19 cellular contexts compared by ENCODE assay signal in the genomic region with DNA sequence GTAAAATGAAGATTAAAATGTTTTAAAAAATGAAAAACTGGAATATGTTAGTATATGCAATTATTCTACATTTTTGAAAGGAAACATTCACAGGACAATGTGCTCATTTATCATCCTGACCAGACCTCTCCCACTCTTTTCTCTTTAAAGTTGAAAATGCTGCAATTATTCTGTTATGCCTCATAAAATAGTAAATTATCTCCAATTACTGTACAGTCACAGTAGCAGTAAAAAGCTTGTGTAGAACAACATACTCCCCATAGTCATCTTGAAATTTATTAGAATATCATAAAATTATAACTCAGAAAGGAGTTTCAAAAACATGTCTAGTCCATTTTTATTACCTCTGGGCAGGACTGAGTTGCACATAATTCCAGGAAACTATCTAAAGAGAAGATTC.
DNase-seq lines count a peak whose midpoint lies in the region; FAIRE-seq and TF ChIP-seq lines count a peak whose summit lies in the region.
"Had no signal": no experiment of that assay in that cellular context is flagged by ENCODE, and none has a peak within 500 bp of the region (broad histone marks: within the 10 kb centered on the region; RNA-seq: fewer than 3 reads in every experiment).

No MANE protein-coding gene starts in this region.

- no peaks in the 10 kb centered on the region for H3K9me3 ChIP-seq in tibial nerve
- H3K9me3 ChIP-seq: BLaER1 treated with 17β-estradiol and CSF1 and Interleukin-3, amounts not matched to agents 10 nM and 100 nM had no signal

- no peaks in the 10 kb centered on the region for H3K36me3 ChIP-seq in tibial nerve

- H3K4me1 Mint-ChIP-seq in activated CD4-positive, alpha-beta T cell treated with anti-CD3 and anti-CD28 coated beads, Interleukin-2, amount 10 ng/mL, durations not matched to agents 24 days and 14 days: no peaks in the 10 kb centered on the region
- H3K4me1 Mint-ChIP-seq in glutamatergic neuron (ENCODE audit: low read depth, unreplicated experiment): peaks cover 4% of the 10 kb centered on the region
- H3K4me1 Mint-ChIP-seq: CD4-positive, CD25-positive, alpha-beta regulatory T cell had no signal

- FAIRE-seq in endometrium (lab: Jason Lieb, UNC): peak; percentile 94
- FAIRE-seq: G401.6, GM12891, H54, HepG2, HTR-8/SVneo had no signal

- DNase-seq in NCI-H748 (lab: John Stamatoyannopoulos, UW; ENCODE audit: unreplicated experiment) (peak; percentile 44), NCI-H748 treated with DMSO at 0.1 percent for 48 hours (lab: John Stamatoyannopoulos, UW) (no peak), NCI-H1436 treated with DMSO at 0.1 percent for 48 hours (lab: John Stamatoyannopoulos, UW) (peak; percentile 42), glutamatergic neuron (no peak), tibial nerve (ENCODE audit: low spot score in 2 of 2) (no peak)
- DNase-seq in activated CD4-positive, alpha-beta T cell treated with anti-CD3 and anti-CD28 coated beads, Interleukin-2, amount 10 ng/mL, durations not matched to agents 24 days and 14 days: no peak
- DNase-seq: 8988T; ACHN; CD4-positive, CD25-positive, alpha-beta regulatory T cell; DMS 273 treated with DMSO at 0.1 percent for 48 hours; EL; GM23248 had no signal

- H3K9me3 Mint-ChIP-seq in activated CD4-positive, alpha-beta T cell treated with anti-CD3 and anti-CD28 coated beads, Interleukin-2, amount 10 ng/mL, durations not matched to agents 24 days and 14 days: no peaks in the 10 kb centered on the region
- no peaks in the 10 kb centered on the region for H3K9me3 Mint-ChIP-seq in glutamatergic neuron (ENCODE audit: unreplicated experiment)

- no peaks in the 10 kb centered on the region for H3K36me3 Mint-ChIP-seq in activated CD4-positive, alpha-beta T cell treated with anti-CD3 and anti-CD28 coated beads, Interleukin-2, amount 10 ng/mL, durations not matched to agents 24 days and 14 days (ENCODE audit: low read depth)
- H3K36me3 Mint-ChIP-seq in glutamatergic neuron (ENCODE audit: unreplicated experiment): no peaks in the 10 kb centered on the region
- H3K36me3 Mint-ChIP-seq: CD4-positive, CD25-positive, alpha-beta regulatory T cell had no signal

- no peak for TF ChIP-seq EP300 in tibial nerve (IDR thresholded peaks at IDR 0.05)

- no peaks in the 10 kb centered on the region for H3K27me3 Mint-ChIP-seq in activated CD4-positive, alpha-beta T cell treated with anti-CD3 and anti-CD28 coated beads, Interleukin-2, amount 10 ng/mL, durations not matched to agents 24 days and 14 days
- H3K27me3 Mint-ChIP-seq in glutamatergic neuron (ENCODE audit: unreplicated experiment): no peaks in the 10 kb centered on the region
- H3K27me3 Mint-ChIP-seq: CD4-positive, CD25-positive, alpha-beta regulatory T cell had no signal

- no peak overlapping the region for H3K4me3 Mint-ChIP-seq in activated CD4-positive, alpha-beta T cell treated with anti-CD3 and anti-CD28 coated beads, Interleukin-2, amount 10 ng/mL, durations not matched to agents 24 days and 14 days
- H3K4me3 Mint-ChIP-seq in glutamatergic neuron (ENCODE audit: unreplicated experiment): no peak overlapping the region
- H3K4me3 Mint-ChIP-seq: CD4-positive, CD25-positive, alpha-beta regulatory T cell had no signal

- no peak for TF ChIP-seq POLR2A in tibial nerve (IDR thresholded peaks at IDR 0.05)

- H3K27me3 ChIP-seq in tibial nerve: no peaks in the 10 kb centered on the region
- H3K27me3 ChIP-seq: BLaER1 treated with 17β-estradiol and CSF1 and Interleukin-3, amounts not matched to agents 10 nM and 100 nM had no signal

- no peak for TF ChIP-seq CTCF in glutamatergic neuron (IDR thresholded peaks at IDR 0.05; ENCODE audit: partially characterized antibody, unreplicated experiment)
- TF ChIP-seq CTCF in tibial nerve (IDR thresholded peaks at IDR 0.05): no peak

- intact Hi-C loops in activated CD4-positive, alpha-beta T cell treated with anti-CD3 and anti-CD28 coated beads, Interleukin-2, amount 10 ng/mL, durations not matched to agents 24 days and 14 days (cut with micrococcal nuclease): no loop called here

- H3K27ac ChIP-seq in tibial nerve: no peak overlapping the region
- H3K27ac ChIP-seq: BLaER1 treated with 17β-estradiol and CSF1 and Interleukin-3, amounts not matched to agents 10 nM and 100 nM; GM23248 had no signal

- H3K4me1 ChIP-seq in tibial nerve: no peaks in the 10 kb centered on the region

- no peak overlapping the region for H3K27ac Mint-ChIP-seq in activated CD4-positive, alpha-beta T cell treated with anti-CD3 and anti-CD28 coated beads, Interleukin-2, amount 10 ng/mL, durations not matched to agents 24 days and 14 days
- H3K27ac Mint-ChIP-seq in glutamatergic neuron (ENCODE audit: unreplicated experiment): no peak overlapping the region
- H3K27ac Mint-ChIP-seq: CD4-positive, CD25-positive, alpha-beta regulatory T cell had no signal

- H3K4me3 ChIP-seq in tibial nerve: no peak overlapping the region
- H3K4me3 ChIP-seq: BLaER1 treated with 17β-estradiol and CSF1 and Interleukin-3, amounts not matched to agents 10 nM and 100 nM; GM23248 had no signal

Comparison
In these comparisons a context has a peak if more than half of its experiments do, and no peak if none do; other contexts are left out.
1. DNase-seq: peak in NCI-H748 (single experiment) and NCI-H1436 treated with DMSO at 0.1 percent for 48 hours (single experiment); none in NCI-H748 treated with DMSO at 0.1 percent for 48 hours (single experiment), activated CD4-positive, alpha-beta T cell treated with anti-CD3 and anti-CD28 coated beads, Interleukin-2, amount 10 ng/mL, durations not matched to agents 24 days and 14 days (single experiment), glutamatergic neuron (single experiment) and tibial nerve (0 of 2).